ENCODE assay signal across 23 cellular contexts in the genomic region with DNA sequence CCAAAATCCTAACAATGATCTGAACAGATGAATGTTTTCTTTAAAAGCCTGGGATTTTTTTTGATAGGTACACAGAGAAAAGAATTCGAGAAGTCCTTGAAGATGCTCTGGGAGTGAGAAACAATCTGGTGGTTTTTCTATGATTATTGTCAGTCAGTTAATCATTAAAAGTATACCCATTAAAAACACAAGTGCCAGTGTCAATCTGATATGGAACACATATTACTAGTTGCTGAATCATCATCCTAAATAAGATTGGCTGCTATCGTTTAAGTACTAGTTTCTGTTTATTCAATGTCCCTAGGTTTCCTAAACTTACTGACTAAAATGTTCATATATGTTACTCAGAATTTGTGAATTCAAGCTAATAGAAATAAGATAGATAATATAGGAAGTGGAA.
"Had no signal": no experiment of that assay in that cellular context is flagged by ENCODE, and none has a peak within 500 bp of the region (broad histone marks: within the 10 kb centered on the region; RNA-seq: fewer than 3 reads in every experiment).

No MANE protein-coding gene starts in this region.

- H3K27me3 ChIP-seq: breast epithelium, esophagus squamous epithelium, gastrocnemius medialis, right lobe of liver, testis had no signal

- H3K27me3 Mint-ChIP-seq: activated B cell treated with CpG ODN at 0.5 μM for 24 hours; activated naive CD8-positive, alpha-beta T cell treated with anti-CD3 and anti-CD28 coated beads for 36 hours; type B pancreatic cell had no signal

- H3K36me3 Mint-ChIP-seq: activated naive CD8-positive, alpha-beta T cell treated with anti-CD3 and anti-CD28 coated beads for 36 hours; naive B cell; type B pancreatic cell had no signal

- H3K27ac Mint-ChIP-seq: activated B cell treated with CpG ODN at 0.5 μM for 24 hours; activated naive CD8-positive, alpha-beta T cell treated with anti-CD3 and anti-CD28 coated beads for 36 hours; naive B cell; type B pancreatic cell had no signal

- H3K4me3 ChIP-seq: breast epithelium, coronary artery, esophagus squamous epithelium, gastrocnemius medialis, lung, right lobe of liver, testis had no signal

- H3K9me3 Mint-ChIP-seq: activated B cell treated with CpG ODN at 0.5 μM for 24 hours; activated naive CD8-positive, alpha-beta T cell treated with anti-CD3 and anti-CD28 coated beads for 36 hours; naive B cell; type B pancreatic cell had no signal

- H3K4me3 Mint-ChIP-seq: activated B cell treated with CpG ODN at 0.5 μM for 24 hours; activated naive CD8-positive, alpha-beta T cell treated with anti-CD3 and anti-CD28 coated beads for 36 hours; naive B cell; type B pancreatic cell had no signal

- H3K36me3 ChIP-seq: breast epithelium, esophagus squamous epithelium, gastrocnemius medialis, right lobe of liver had no signal

- H3K4me1 ChIP-seq: breast epithelium, gastrocnemius medialis, parathyroid adenoma, right lobe of liver, testis had no signal

- H3K9ac ChIP-seq: parathyroid adenoma had no signal

- H3K9me3 ChIP-seq: breast epithelium, esophagus squamous epithelium, gastrocnemius medialis, right lobe of liver, testis had no signal

- H3K4me1 Mint-ChIP-seq: activated B cell treated with CpG ODN at 0.5 μM for 24 hours; activated naive CD8-positive, alpha-beta T cell treated with anti-CD3 and anti-CD28 coated beads for 36 hours; naive B cell had no signal

- ATAC-seq: gastrocnemius medialis, right lobe of liver had no signal

- DNase-seq: activated B cell treated with CpG ODN at 0.5 μM for 24 hours; activated CD4-positive, alpha-beta T cell treated with anti-CD3 and anti-CD28 coated beads for 4 hours; activated CD4-positive, alpha-beta T cell treated with anti-CD3 and anti-CD28 coated beads, Interleukin-2, amount 50 U/mL, for 48 hours; activated naive CD4-positive, alpha-beta T cell treated with Interleukin-2 at 50 U/mL for 16 hours; activated naive CD8-positive, alpha-beta T cell treated with anti-CD3 and anti-CD28 coated beads for 36 hours; activated T-cell treated with anti-CD3 and anti-CD28 coated beads, Interleukin-2, amount 50 U/mL, for 48 hours; cerebellar nuclear complex; esophagus squamous epithelium; gastrocnemius medialis; head of caudate nucleus; islet precursor cell; naive B cell; nucleus accumbens; right lobe of liver; stimulated activated CD4-positive, alpha-beta T cell treated with anti-CD3 and anti-CD28 coated beads, Interleukin-4, amount 100 ng/mL, for 1 hour; stimulated activated naive CD4-positive, alpha-beta T cell; T-helper 1 cell; testis had no signal

- H2AFZ ChIP-seq: parathyroid adenoma had no signal

- H3K27ac ChIP-seq: breast epithelium, coronary artery, esophagus squamous epithelium, gastrocnemius medialis, parathyroid adenoma, right lobe of liver, testis had no signal

- H3K79me2 ChIP-seq: parathyroid adenoma had no signal
